15 cellular contexts compared by ENCODE assay signal in genomic region chr4:110533590-110533910, GRCh38. TPM values are rescaled to one million over a fixed set of nuclear protein-coding genes. Genes with fewer than 3 reads are reported as not detected.
DNase-seq lines count a peak whose midpoint lies in the region; ATAC-seq, FAIRE-seq and TF ChIP-seq lines count a peak whose summit lies in the region.
"Had no signal": no experiment of that assay in that cellular context is flagged by ENCODE, and none has a peak within 500 bp of the region (broad histone marks: within the 10 kb centered on the region; RNA-seq: fewer than 3 reads in every experiment).

No MANE protein-coding gene starts in this region.

- no peak overlapping the region for H2BK15ac ChIP-seq in mesenchymal stem cell (ENCODE audit: low read depth, poor library complexity, severe bottlenecking)

- H3K4me3 Mint-ChIP-seq in chondrocyte (ENCODE audit: unreplicated experiment) = peak overlapping the region; percentile 28
- H3K4me3 Mint-ChIP-seq: activated naive CD8-positive, alpha-beta T cell treated with anti-CD3 and anti-CD28 coated beads, Interleukin-2, amount 50 U/mL, for 24 hours; naive thymus-derived CD4-positive, alpha-beta T cell had no signal

- H3K4me3 ChIP-seq in ACC112 (ENCODE audit: low read depth, low read length) (peak overlapping the region; percentile 44; the same call in 1 of the 2 replicates), Karpas-422 (ENCODE audit: low read length) (peak overlapping the region; percentile 16; the same call in 1 of the 2 replicates), mesenchymal stem cell (ENCODE audit: insufficient read depth in 1 of 2, low read depth in 1 of 2, low read length in 2 of 2) (no peak overlapping the region), adrenal gland (no peak overlapping the region)
- H3K4me3 ChIP-seq: left ventricle myocardium inferior had no signal

- peaks cover 19% of the 10 kb centered on the region for H3K4me1 Mint-ChIP-seq in chondrocyte (ENCODE audit: low read depth)
- H3K4me1 Mint-ChIP-seq: activated naive CD8-positive, alpha-beta T cell treated with anti-CD3 and anti-CD28 coated beads, Interleukin-2, amount 50 U/mL, for 24 hours had no signal

- H2AFZ ChIP-seq in ACC112 (ENCODE audit: low read length, unreplicated experiment) (peak overlapping the region; percentile 78), Karpas-422 (ENCODE audit: low read length) (0 out of 2 replicates have a peak overlapping the region, but pooled peaks have one; percentile 26), mesenchymal stem cell (ENCODE audit: low read depth, low read length) (no peak overlapping the region)

- peak overlapping the region; percentile 89 for H3K27ac Mint-ChIP-seq in chondrocyte (ENCODE audit: unreplicated experiment)
- H3K27ac Mint-ChIP-seq: activated naive CD8-positive, alpha-beta T cell treated with anti-CD3 and anti-CD28 coated beads, Interleukin-2, amount 50 U/mL, for 24 hours; naive thymus-derived CD4-positive, alpha-beta T cell had no signal

- no peaks in the 10 kb centered on the region for H3K27me3 ChIP-seq in ACC112 (ENCODE audit: insufficient read depth, low read length)
- H3K27me3 ChIP-seq in Karpas-422 (ENCODE audit: low read length) = no peaks in the 10 kb centered on the region
- H3K27me3 ChIP-seq in mesenchymal stem cell (ENCODE audit: control insufficient read depth in 1 of 2, insufficient read depth in 1 of 2, low read length in 2 of 2) = no peaks in the 10 kb centered on the region
- H3K27me3 ChIP-seq in adrenal gland = peaks cover 4% of the 10 kb centered on the region
- H3K27me3 ChIP-seq: esophagus muscularis mucosa had no signal

- no peak overlapping the region for H2BK5ac ChIP-seq in mesenchymal stem cell (ENCODE audit: low read depth, low read length, poor library complexity, severe bottlenecking)

- H3K79me1 ChIP-seq in mesenchymal stem cell (replicated peaks; ENCODE audit: low read length, poor library complexity, severe bottlenecking) = no peaks in the 10 kb centered on the region

- peak overlapping the region in 1 of 2 experiments; percentile 75 for H3K4ac ChIP-seq in mesenchymal stem cell (ENCODE audit: low read depth in 1 of 2, low read length in 2 of 2)

- WGBS in mesenchymal stem cell = no CpG with 5 or more reads among the region's 2 CpGs
- WGBS in adrenal gland, 4 donors = 38 to 73% (median 62%) methylated on average over 2 of the region's 2 CpGs

- no peaks in the 10 kb centered on the region for H4K20me1 ChIP-seq in Karpas-422 (ENCODE audit: insufficient read depth, low read depth, low read length)

- H3K14ac ChIP-seq in mesenchymal stem cell (ENCODE audit: low read length in 2 of 2) = no peak overlapping the region

- peaks cover 5% of the 10 kb centered on the region for H3K36me3 Mint-ChIP-seq in chondrocyte (ENCODE audit: low read depth)
- H3K36me3 Mint-ChIP-seq: naive thymus-derived CD4-positive, alpha-beta T cell had no signal

- H3K9ac ChIP-seq in Karpas-422 (ENCODE audit: low read length) = no peak overlapping the region
- H3K9ac ChIP-seq in mesenchymal stem cell (ENCODE audit: low read length) = peak overlapping the region; percentile 34

- H3K27ac ChIP-seq in ACC112 (ENCODE audit: low read depth, low read length) (peak overlapping the region; percentile 95), Karpas-422 (ENCODE audit: low read length) (no peak overlapping the region), mesenchymal stem cell (ENCODE audit: low read length, poor library complexity, severe bottlenecking) (peak overlapping the region; percentile 13), adrenal gland (no peak overlapping the region)
- H3K27ac ChIP-seq: left ventricle myocardium inferior had no signal

- intact Hi-C loops in adrenal gland (cut with DNase I) = no loop called here

- H3K4me1 ChIP-seq in ACC112 (ENCODE audit: control insufficient read depth, insufficient read depth, low read length, unreplicated experiment) (peaks cover 15% of the 10 kb centered on the region), Karpas-422 (ENCODE audit: low read length) (peaks cover 3% of the 10 kb centered on the region; the same call in 1 of the 2 replicates), mesenchymal stem cell (ENCODE audit: control insufficient read depth, insufficient read depth, low read depth, low read length) (no peaks in the 10 kb centered on the region), adrenal gland (replicated peaks in 1 of 2) (no peaks in the 10 kb centered on the region)
- H3K4me1 ChIP-seq: left ventricle myocardium inferior had no signal

- H3K79me2 ChIP-seq in ACC112 (ENCODE audit: control insufficient read depth, insufficient read depth, low read length, unreplicated experiment) (no peaks in the 10 kb centered on the region), Karpas-422 (ENCODE audit: low read length) (no peaks in the 10 kb centered on the region)

- no peaks in the 10 kb centered on the region for H3K9me2 ChIP-seq in Karpas-422 (replicated peaks; ENCODE audit: insufficient read depth, low read length)

- H3K23ac ChIP-seq in mesenchymal stem cell (ENCODE audit: low read length in 2 of 2) = no peak overlapping the region

- H3K18ac ChIP-seq in mesenchymal stem cell (ENCODE audit: low read depth in 1 of 2, low read length in 2 of 2) = peak overlapping the region in 1 of 2 experiments; percentile 80

- ATAC-seq in GM21423 (IDR thresholded peaks at IDR 0.05; ENCODE audit: unreplicated experiment) = no peak
- ATAC-seq: activated naive CD8-positive, alpha-beta T cell treated with anti-CD3 and anti-CD28 coated beads, Interleukin-2, amount 50 U/mL, for 24 hours; naive thymus-derived CD4-positive, alpha-beta T cell had no signal

- FAIRE-seq in H54 (lab: Jason Lieb, UNC) = no peak
- FAIRE-seq: TTC549 had no signal

- no peaks in the 10 kb centered on the region for H3K36me3 ChIP-seq in ACC112 (ENCODE audit: insufficient read depth, low read length)
- no peaks in the 10 kb centered on the region for H3K36me3 ChIP-seq in Karpas-422 (ENCODE audit: insufficient read depth, low read length)
- H3K36me3 ChIP-seq in mesenchymal stem cell (ENCODE audit: control insufficient read depth in 1 of 2, insufficient read depth in 2 of 2, low read depth in 1 of 2, low read length in 2 of 2) = no peaks in the 10 kb centered on the region
- H3K36me3 ChIP-seq in adrenal gland (replicated peaks in 1 of 2) = no peaks in the 10 kb centered on the region
- H3K36me3 ChIP-seq: esophagus muscularis mucosa had no signal

- TF ChIP-seq CTCF in chondrocyte (IDR thresholded peaks at IDR 0.05) = no peak
- no peak for TF ChIP-seq CTCF in adrenal gland (IDR thresholded peaks at IDR 0.05)

- DNase-seq in Karpas-422 = no peak
- DNase-seq in chondrocyte (ENCODE audit: low spot score) = no peak
- peak; percentile 70 for DNase-seq in mesenchymal stem cell
- no peak for DNase-seq in NCI-H1417 treated with DMSO at 0.1 percent for 48 hours (lab: John Stamatoyannopoulos, UW)
- DNase-seq in adrenal gland = no peak
- no peak for DNase-seq in H54 (ENCODE audit: insufficient read length, low spot score)
- DNase-seq: activated naive CD8-positive, alpha-beta T cell treated with anti-CD3 and anti-CD28 coated beads, Interleukin-2, amount 50 U/mL, for 24 hours; left ventricle myocardium inferior; naive thymus-derived CD4-positive, alpha-beta T cell; NCI-H1048 had no signal

- H3K9me3 ChIP-seq in Karpas-422 (ENCODE audit: low read length) (no peaks in the 10 kb centered on the region), mesenchymal stem cell (ENCODE audit: control insufficient read depth, low read length) (peaks cover 6% of the 10 kb centered on the region), adrenal gland (replicated peaks in 1 of 3) (no peaks in the 10 kb centered on the region)
- H3K9me3 ChIP-seq: Caco-2 had no signal

- H2BK12ac ChIP-seq in mesenchymal stem cell (ENCODE audit: low read length in 2 of 2) = no peak overlapping the region

- H3K4me2 ChIP-seq in Karpas-422 (ENCODE audit: low read depth, low read length, poor library complexity, severe bottlenecking) = peak overlapping the region; percentile 32
- H3K4me2 ChIP-seq in mesenchymal stem cell (ENCODE audit: low read length, poor library complexity, severe bottlenecking) = no peak overlapping the region

- H2AK5ac ChIP-seq in mesenchymal stem cell (ENCODE audit: low read length, severe bottlenecking) = no peak overlapping the region

- peaks cover 18% of the 10 kb centered on the region for H3K9me3 Mint-ChIP-seq in chondrocyte (ENCODE audit: low read depth)
- H3K9me3 Mint-ChIP-seq: activated naive CD8-positive, alpha-beta T cell treated with anti-CD3 and anti-CD28 coated beads, Interleukin-2, amount 50 U/mL, for 24 hours had no signal

- H2BK120ac ChIP-seq in mesenchymal stem cell (ENCODE audit: low read depth, low read length) = no peak overlapping the region

- H3K27me3 Mint-ChIP-seq in chondrocyte (ENCODE audit: low read depth) = no peaks in the 10 kb centered on the region

- no peak overlapping the region for H4K91ac ChIP-seq in mesenchymal stem cell (ENCODE audit: low read length)

- no peak overlapping the region for H4K8ac ChIP-seq in mesenchymal stem cell (ENCODE audit: low read length)

- no peak for TF ChIP-seq POLR2A in adrenal gland (IDR thresholded peaks at IDR 0.05)
- TF ChIP-seq POLR2A in H54 (IDR thresholded peaks at IDR 0.05; ENCODE audit: low read depth, low read length) = no peak

RNA-seq across cellular contexts. Expression of gene ENPEP, which starts 57.6 kb away (rescaled TPM):
- total RNA-seq in Karpas-422 (2014; rRNA removed; shearing (Covaris generic); ENCODE audit: low replicate concordance) = not detected in 2 replicates
- total RNA-seq in chondrocyte = 0.63 to 2.2 TPM (median 0.72 TPM) in 3 replicates
- 0.28 TPM for polyA plus RNA-seq in mesenchymal stem cell (2013, experiment 1 of 2)
- polyA plus RNA-seq in mesenchymal stem cell (2013, experiment 2 of 2) = 0.22 TPM
- 1 to 10 TPM; 4.3 to 9.0 (median 5.5) TPM for total RNA-seq in adrenal gland
- polyA plus RNA-seq in adrenal gland = 1 to 10 TPM; 2.5 to 4.6 (median 4.4) TPM
- polyA plus RNA-seq: naive thymus-derived CD4-positive, alpha-beta T cell had no signal

Comparison
In these comparisons a context has a peak if more than half of its experiments do, and no peak if none do; other contexts are left out.
1. H3K27ac ChIP-seq: peak in ACC112 (single experiment) and mesenchymal stem cell (single experiment); none in Karpas-422 (single experiment) and adrenal gland (0 of 5).
2. H3K4me3 ChIP-seq: peak in ACC112 (single experiment) and Karpas-422 (single experiment); none in mesenchymal stem cell (0 of 2) and adrenal gland (0 of 4).